In the genomic region with DNA sequence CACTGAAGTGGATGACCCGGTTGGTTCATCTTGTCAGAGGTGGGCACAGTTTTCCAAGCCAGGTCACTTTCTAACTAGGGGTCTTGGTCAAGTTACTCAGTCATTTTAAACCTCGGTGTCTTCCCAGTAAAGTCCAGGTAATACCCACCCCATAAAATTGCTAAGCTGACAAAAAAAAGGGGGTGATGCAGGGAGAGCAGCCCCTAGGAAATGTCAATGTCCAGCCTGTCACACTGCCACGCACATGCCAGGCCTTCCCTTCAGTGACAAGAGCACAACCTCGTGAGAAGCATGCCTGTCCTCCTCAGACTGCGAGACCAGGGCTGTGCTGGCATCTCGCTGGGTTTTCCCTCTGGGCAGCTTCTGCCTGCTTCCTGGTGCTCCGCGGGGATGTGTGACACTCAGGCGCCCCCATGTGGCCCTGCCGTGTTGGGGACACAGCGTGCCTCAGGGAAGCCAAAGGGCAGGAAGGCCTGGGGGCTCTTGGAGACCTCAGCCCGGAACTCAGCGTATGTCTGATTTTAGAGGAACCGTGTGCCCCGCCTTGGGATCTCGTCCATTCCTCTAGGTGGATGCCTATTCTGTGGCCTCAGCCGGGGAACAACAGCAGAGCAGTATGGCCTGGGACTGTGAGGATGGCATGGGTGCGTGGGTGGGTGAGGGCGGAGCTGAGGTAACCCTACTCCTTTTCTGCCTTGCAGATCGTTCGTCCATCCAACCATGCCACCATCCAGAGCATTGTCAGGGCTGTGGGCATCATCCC, we compare ENCODE assay signal across 8 cellular contexts. TPM values are rescaled to one million over a fixed set of nuclear protein-coding genes. Genes with fewer than 3 reads are reported as not detected.
DNase-seq lines count a peak whose midpoint lies in the region; ATAC-seq and TF ChIP-seq lines count a peak whose summit lies in the region.

No MANE protein-coding gene starts in this region.

- CTCF ChIA-PET in WTC11 (lab: Charles Lee): interaction anchor here (0.6 to 3.9 kb wide), 44 partner anchors 9 to 319 kb away, joined by 3 to 69 read pairs (median 4); a partner anchor contains a TSS

- in situ Hi-C loops in T47D (cut with HindIII; ENCODE audit: low pct_unique_long_range_greater_than_20kb, low sequenced_read_pairs): no loop called here

- TF ChIP-seq CTCF in WTC11 (IDR thresholded peaks at IDR 0.05): peak; percentile 62; the same call in 1 of the 2 replicates

- peak; percentile 70 for DNase-seq in DMS153 treated with DMSO at 0.1 percent for 48 hours (lab: John Stamatoyannopoulos, UW; ENCODE audit: unreplicated experiment)
- DNase-seq in H7: peak; percentile 91
- peak; percentile 65 for DNase-seq in NCI-H1694 treated with DMSO at 0.1 percent for 48 hours (lab: John Stamatoyannopoulos, UW)
- peak; percentile 89 for DNase-seq in WTC11 (ENCODE audit: low spot score)
- DNase-seq in T47D (ENCODE audit: low read depth in 1 of 2, low spot score in 1 of 2): peak; percentile 86 to 90
- peak; percentile 65 for DNase-seq in iris pigment epithelial cell (ENCODE audit: low read depth)
- DNase-seq in stimulated activated CD4-positive, alpha-beta T cell treated with anti-CD3 and anti-CD28 coated beads, Interleukin-15, amount 100 ng/mL, for 48 hours (ENCODE audit: low read depth in 2 of 2): peak; percentile 76 to 80

- H3K27me3 ChIP-seq in H7 (ENCODE audit: control insufficient read depth, insufficient read depth, low read length): peaks cover 1% of the 10 kb centered on the region; the same call in 1 of the 2 replicates

- peaks cover 26% of the 10 kb centered on the region for H3K4me1 Mint-ChIP-seq in WTC11

- POLR2A ChIA-PET in WTC11 (lab: Charles Lee): no interaction called here

- ATAC-seq in WTC11 (peak; percentile 87), GM18520 (IDR thresholded peaks at IDR 0.05; ENCODE audit: unreplicated experiment) (no peak)

- no peak overlapping the region for H3K4me3 Mint-ChIP-seq in WTC11

- H3K27me3 Mint-ChIP-seq in WTC11 (ENCODE audit: low read depth): no peaks in the 10 kb centered on the region

- H3K36me3 Mint-ChIP-seq in WTC11: no peaks in the 10 kb centered on the region

- H3K9me3 Mint-ChIP-seq in WTC11: no peaks in the 10 kb centered on the region

- H3K27ac Mint-ChIP-seq in WTC11: no peak overlapping the region

- H3K36me3 ChIP-seq in H7 (replicated peaks; ENCODE audit: control insufficient read depth, insufficient read depth, low read length): no peaks in the 10 kb centered on the region

- no peak overlapping the region for H3K4me3 ChIP-seq in H7 (ENCODE audit: insufficient read depth, low read depth, low read length)

TF ChIP-seq in WTC11, 78 proteins besides CTCF, POLR2A, EP300 and RAD21:
- no peak for TF ChIP-seq TP53 (CRISPR knock-in tag; IDR thresholded peaks at IDR 0.05)
- TF ChIP-seq, protein P1, sequence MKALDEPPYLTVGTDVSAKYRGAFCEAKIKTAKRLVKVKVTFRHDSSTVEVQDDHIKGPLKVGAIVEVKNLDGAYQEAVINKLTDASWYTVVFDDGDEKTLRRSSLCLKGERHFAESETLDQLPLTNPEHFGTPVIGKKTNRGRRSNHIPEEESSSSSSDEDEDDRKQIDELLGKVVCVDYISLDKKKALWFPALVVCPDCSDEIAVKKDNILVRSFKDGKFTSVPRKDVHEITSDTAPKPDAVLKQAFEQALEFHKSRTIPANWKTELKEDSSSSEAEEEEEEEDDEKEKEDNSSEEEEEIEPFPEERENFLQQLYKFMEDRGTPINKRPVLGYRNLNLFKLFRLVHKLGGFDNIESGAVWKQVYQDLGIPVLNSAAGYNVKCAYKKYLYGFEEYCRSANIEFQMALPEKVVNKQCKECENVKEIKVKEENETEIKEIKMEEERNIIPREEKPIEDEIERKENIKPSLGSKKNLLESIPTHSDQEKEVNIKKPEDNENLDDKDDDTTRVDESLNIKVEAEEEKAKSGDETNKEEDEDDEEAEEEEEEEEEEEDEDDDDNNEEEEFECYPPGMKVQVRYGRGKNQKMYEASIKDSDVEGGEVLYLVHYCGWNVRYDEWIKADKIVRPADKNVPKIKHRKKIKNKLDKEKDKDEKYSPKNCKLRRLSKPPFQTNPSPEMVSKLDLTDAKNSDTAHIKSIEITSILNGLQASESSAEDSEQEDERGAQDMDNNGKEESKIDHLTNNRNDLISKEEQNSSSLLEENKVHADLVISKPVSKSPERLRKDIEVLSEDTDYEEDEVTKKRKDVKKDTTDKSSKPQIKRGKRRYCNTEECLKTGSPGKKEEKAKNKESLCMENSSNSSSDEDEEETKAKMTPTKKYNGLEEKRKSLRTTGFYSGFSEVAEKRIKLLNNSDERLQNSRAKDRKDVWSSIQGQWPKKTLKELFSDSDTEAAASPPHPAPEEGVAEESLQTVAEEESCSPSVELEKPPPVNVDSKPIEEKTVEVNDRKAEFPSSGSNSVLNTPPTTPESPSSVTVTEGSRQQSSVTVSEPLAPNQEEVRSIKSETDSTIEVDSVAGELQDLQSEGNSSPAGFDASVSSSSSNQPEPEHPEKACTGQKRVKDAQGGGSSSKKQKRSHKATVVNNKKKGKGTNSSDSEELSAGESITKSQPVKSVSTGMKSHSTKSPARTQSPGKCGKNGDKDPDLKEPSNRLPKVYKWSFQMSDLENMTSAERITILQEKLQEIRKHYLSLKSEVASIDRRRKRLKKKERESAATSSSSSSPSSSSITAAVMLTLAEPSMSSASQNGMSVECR (CRISPR knock-in tag; IDR thresholded peaks at IDR 0.05; ENCODE audit: borderline replicate concordance): 0 out of 2 replicates have a peak, but pooled peaks have one; percentile 7

RNA-seq across cellular contexts. Expression of a gene that starts 10.2 kb away (rescaled TPM):
- not detected in 2 replicates for total RNA-seq in H7 (2014; rRNA removed; shearing (Covaris generic))
- not detected in 3 replicates for total RNA-seq in WTC11 (2021)

RNA-seq across cellular contexts. Expression of a gene that starts 12.1 kb away (rescaled TPM):
- total RNA-seq in H7 (2014; rRNA removed; shearing (Covaris generic)): not detected in 2 replicates
- 0.09 to 0.24 TPM (median 0.18 TPM) in 3 replicates for total RNA-seq in WTC11 (2021)

RNA-seq across cellular contexts. Expression of a gene that starts 36.1 kb away (rescaled TPM):
- not detected in 2 replicates for total RNA-seq in H7 (2014; rRNA removed; shearing (Covaris generic))
- total RNA-seq in WTC11 (2021): not detected in 3 replicates
